ENCODE assay signal across 10 cellular contexts in the genomic region with DNA sequence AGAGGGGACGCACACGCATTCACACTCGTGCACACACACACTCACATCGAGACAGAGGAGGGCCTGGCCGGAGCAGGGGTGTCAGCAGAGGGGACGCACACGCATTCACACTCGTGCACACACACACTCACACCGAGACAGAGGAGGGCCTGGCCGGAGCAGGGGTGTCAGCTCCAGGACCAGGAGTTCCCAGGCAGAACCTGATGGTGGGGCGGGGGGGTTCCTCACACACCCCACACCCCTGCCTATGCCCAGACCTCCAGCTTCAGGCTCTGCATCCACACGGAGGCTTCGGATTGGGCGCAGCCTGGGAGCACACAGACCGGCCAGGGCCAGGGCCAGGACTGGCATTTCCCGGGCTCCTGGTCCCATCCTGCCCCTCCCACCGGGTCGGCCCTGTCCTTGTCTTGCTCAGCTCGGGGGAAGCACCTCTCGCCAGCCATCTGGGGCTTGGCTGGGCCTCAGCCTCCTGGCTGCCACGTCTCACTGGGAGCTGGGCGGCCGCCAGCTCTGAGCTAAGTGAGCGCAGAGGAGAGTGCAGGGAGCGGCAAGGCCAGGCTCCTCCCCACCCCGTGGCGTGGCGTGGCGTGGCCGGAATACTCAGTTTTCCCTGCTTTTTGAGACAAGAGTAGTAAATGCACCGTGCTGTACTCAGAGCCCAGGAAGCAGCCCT. TPM values are rescaled to one million over a fixed set of nuclear protein-coding genes. Genes with fewer than 3 reads are reported as not detected.
DNase-seq lines count a peak whose midpoint lies in the region; ATAC-seq and TF ChIP-seq lines count a peak whose summit lies in the region.
"Had no signal": no experiment of that assay in that cellular context is flagged by ENCODE, and none has a peak within 500 bp of the region (broad histone marks: within the 10 kb centered on the region; RNA-seq: fewer than 3 reads in every experiment).

No MANE protein-coding gene starts in this region.

- TF ChIP-seq CTCF in coronary artery (IDR thresholded peaks at IDR 0.05) = no peak
- no peak for TF ChIP-seq CTCF in lung (IDR thresholded peaks at IDR 0.05; ENCODE audit: control extremely low read depth, extremely low read depth)
- no peak for TF ChIP-seq CTCF in tibial nerve (IDR thresholded peaks at IDR 0.05)

- DNase-seq in MG63 = peak; percentile 99
- DNase-seq in coronary artery (ENCODE audit: low spot score) = peak; percentile 92
- DNase-seq in lung (ENCODE audit: low spot score) = peak; percentile 57
- DNase-seq in tibial nerve (ENCODE audit: low spot score in 2 of 2) = peak; percentile 70 to 80
- DNase-seq in UCSD-AML1 (lab: John Stamatoyannopoulos, UW; ENCODE audit: unreplicated experiment) = no peak
- DNase-seq in AML-193 (lab: John Stamatoyannopoulos, UW) = no peak
- DNase-seq: naive thymus-derived CD4-positive, alpha-beta T cell had no signal

- ATAC-seq in lung (ENCODE audit: insufficient read depth, low FRiP score) (peak; percentile 53), GM21529 (IDR thresholded peaks at IDR 0.05; ENCODE audit: unreplicated experiment) (no peak), HG03354 (IDR thresholded peaks at IDR 0.05; ENCODE audit: poor library complexity, severe bottlenecking, unreplicated experiment) (no peak)
- ATAC-seq: naive thymus-derived CD4-positive, alpha-beta T cell; stimulated activated effector memory CD8-positive, alpha-beta T cell treated with anti-CD3 and anti-CD28 coated beads, Interleukin-12 subunit alpha, Interleukin-12 subunit beta, amount 100 ng/mL, for 72 hours had no signal

- H3K36me3 ChIP-seq in MG63 (peaks cover 39% of the 10 kb centered on the region), lung (ENCODE audit: control insufficient read depth in 2 of 2, insufficient read depth in 2 of 2, low read length in 2 of 2) (no peaks in the 10 kb centered on the region), tibial nerve (peaks cover 0 to 5% (median 0%) of the 10 kb centered on the region in 3 donors)

- H3K27ac ChIP-seq in coronary artery = peak overlapping the region; percentile 77 to 87
- peak overlapping the region in 1 of 2 donors; percentile 3 for H3K27ac ChIP-seq in lung (ENCODE audit: low read depth in 1 of 2, low read length in 1 of 2)
- peak overlapping the region in 2 of 4 donors; percentile 77 to 80 for H3K27ac ChIP-seq in tibial nerve

- H3K27me3 ChIP-seq in MG63 (no peaks in the 10 kb centered on the region), lung (ENCODE audit: control insufficient read depth, insufficient read depth) (no peaks in the 10 kb centered on the region), tibial nerve (no peaks in the 10 kb centered on the region)

- peaks cover 15% of the 10 kb centered on the region for H3K9me3 ChIP-seq in MG63
- peaks cover 0 to 8% of the 10 kb centered on the region in 2 donors for H3K9me3 ChIP-seq in lung (ENCODE audit: control insufficient read depth in 2 of 2, insufficient read depth in 1 of 2, low read length in 1 of 2)
- peaks cover 0 to 14% (median 0%) of the 10 kb centered on the region in 4 donors for H3K9me3 ChIP-seq in tibial nerve

- H3K4me3 ChIP-seq in MG63 (no peak overlapping the region), coronary artery (peak overlapping the region; percentile 51), lung (no peak overlapping the region), tibial nerve (peak overlapping the region in 1 of 4 donors; percentile 5)

- H3K4me1 ChIP-seq in lung (ENCODE audit: control insufficient read depth in 2 of 2, insufficient read depth in 2 of 2, low read length in 2 of 2) (peaks cover 0 to 4% of the 10 kb centered on the region in 2 donors), tibial nerve (peaks cover 0 to 33% (median 6%) of the 10 kb centered on the region in 4 donors)

- peak in 1 of 2 donors; percentile 39 for TF ChIP-seq EP300 in tibial nerve (IDR thresholded peaks at IDR 0.05)

- 65 to 80% methylated on average over 29 to 31 of the region's 31 CpGs for WGBS in lung, 2 donors
- 70 to 73% methylated on average over 23 to 25 of the region's 31 CpGs for WGBS in tibial nerve, 2 donors

- TF ChIP-seq POLR2A in tibial nerve (IDR thresholded peaks at IDR 0.05) = no peak

RNA-seq across cellular contexts. Expression of a gene that starts 31.3 kb away (rescaled TPM):
- total RNA-seq in MG63 (2014; rRNA removed; shearing (Covaris generic); ENCODE audit: low replicate concordance) = 88.7 and 141 TPM in 2 replicates
- total RNA-seq in lung = 10 to 100 TPM; 30.1 to 45.5 TPM
- polyA plus RNA-seq in lung = 10 to 100 TPM in 1 of 2 donors, 1 to 10 TPM in 1; 9.3 to 27.4 TPM
- 10 to 100 TPM; 23.2 to 58.8 (median 47.2) TPM for total RNA-seq in tibial nerve
- total RNA-seq: naive thymus-derived CD4-positive, alpha-beta T cell had no signal
- polyA plus RNA-seq: naive thymus-derived CD4-positive, alpha-beta T cell had no signal

Comparison
In these comparisons a context has a peak if more than half of its experiments do, and no peak if none do; other contexts are left out.
1. DNase-seq: peak in MG63 (single experiment), coronary artery (single experiment), lung (single experiment) and tibial nerve (2 of 2); none in UCSD-AML1 (single experiment) and AML-193 (0 of 2).